ENCODE assay signal across 1 cellular context in the genomic region with DNA sequence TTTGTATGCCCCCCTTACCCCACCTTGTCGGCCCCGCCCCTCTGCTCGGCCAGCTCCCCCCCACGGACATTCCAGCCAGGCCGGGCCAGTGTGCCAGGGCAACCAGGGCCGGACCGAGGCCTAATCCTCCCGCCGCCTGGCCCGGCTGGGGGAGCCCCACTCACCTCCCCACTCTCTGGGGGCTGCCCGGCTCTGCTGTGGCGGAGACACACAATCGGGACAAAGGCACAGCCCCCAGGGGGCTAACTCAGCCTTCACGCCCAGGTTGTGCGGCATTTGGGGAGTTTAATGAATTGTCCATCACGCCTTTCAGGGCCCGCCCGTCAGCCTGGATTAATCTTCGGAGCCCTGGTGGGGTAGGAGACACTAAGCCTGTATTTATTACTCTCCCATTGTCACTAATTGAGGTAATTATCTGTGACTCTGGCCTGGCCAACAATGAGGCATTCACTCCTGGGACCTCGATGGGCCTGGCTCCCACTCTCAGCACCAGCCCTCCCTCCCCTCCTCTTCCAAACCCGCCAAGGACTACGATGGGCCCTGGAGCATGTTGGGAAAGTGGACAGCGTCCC.
TF ChIP-seq lines count a peak whose summit lies in the region.

No MANE protein-coding gene starts in this region.

TF ChIP-seq in GM23338, 12 proteins besides CTCF, POLR2A, EP300 and RAD21 (continued from another document):
- TF ChIP-seq JUNB (IDR thresholded peaks at IDR 0.05; ENCODE audit: unreplicated experiment) (no peak), POLR2AphosphoS5 (IDR thresholded peaks at IDR 0.05; ENCODE audit: low read depth) (no peak), ZNF331 (CRISPR knock-in tag; IDR thresholded peaks at IDR 0.05; ENCODE audit: low read depth) (no peak), NANOG (IDR thresholded peaks at IDR 0.05; ENCODE audit: borderline replicate concordance) (no peak), EZH2phosphoT487 (IDR thresholded peaks at IDR 0.05; ENCODE audit: unreplicated experiment) (no peak), CREB1 (CRISPR knock-in tag; IDR thresholded peaks at IDR 0.05; ENCODE audit: low read depth) (no peak), REST (IDR thresholded peaks at IDR 0.05; ENCODE audit: unreplicated experiment) (no peak), ZNF114 (CRISPR knock-in tag; IDR thresholded peaks at IDR 0.05) (no peak), EZH2 (IDR thresholded peaks at IDR 0.05; ENCODE audit: low read depth, unreplicated experiment) (no peak)
- TF ChIP-seq, protein P1, sequence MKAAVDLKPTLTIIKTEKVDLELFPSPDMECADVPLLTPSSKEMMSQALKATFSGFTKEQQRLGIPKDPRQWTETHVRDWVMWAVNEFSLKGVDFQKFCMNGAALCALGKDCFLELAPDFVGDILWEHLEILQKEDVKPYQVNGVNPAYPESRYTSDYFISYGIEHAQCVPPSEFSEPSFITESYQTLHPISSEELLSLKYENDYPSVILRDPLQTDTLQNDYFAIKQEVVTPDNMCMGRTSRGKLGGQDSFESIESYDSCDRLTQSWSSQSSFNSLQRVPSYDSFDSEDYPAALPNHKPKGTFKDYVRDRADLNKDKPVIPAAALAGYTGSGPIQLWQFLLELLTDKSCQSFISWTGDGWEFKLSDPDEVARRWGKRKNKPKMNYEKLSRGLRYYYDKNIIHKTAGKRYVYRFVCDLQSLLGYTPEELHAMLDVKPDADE (IDR thresholded peaks at IDR 0.05): no peak
